14 cellular contexts compared by ENCODE assay signal in genomic region chr3:21705769-21706168, GRCh38. TPM values are rescaled to one million over a fixed set of nuclear protein-coding genes. Genes with fewer than 3 reads are reported as not detected.
A peak's percentile ranks its signal among the peaks of the same experiment; 100 is the strongest.
DNase-seq lines count a peak whose midpoint lies in the region; TF ChIP-seq lines count a peak whose summit lies in the region.
"Had no signal": no experiment of that assay in that cellular context is flagged by ENCODE, and none has a peak within 500 bp of the region (broad histone marks: within the 10 kb centered on the region; RNA-seq: fewer than 3 reads in every experiment).

No MANE protein-coding gene starts in this region.

- no peak overlapping the region for H2AFZ ChIP-seq in mesenchymal stem cell (ENCODE audit: low read depth, low read length)
- H2AFZ ChIP-seq in smooth muscle cell (ENCODE audit: low read depth), result no peak overlapping the region
- no peak overlapping the region for H2AFZ ChIP-seq in OCI-LY7 (ENCODE audit: low read length)
- H2AFZ ChIP-seq: hepatocyte had no signal

- POLR2A ChIA-PET in OCI-LY7 (lab: Charles Lee), result no interaction called here

- H3K36me3 ChIP-seq in mesenchymal stem cell (ENCODE audit: control insufficient read depth in 1 of 2, insufficient read depth in 2 of 2, low read depth in 1 of 2, low read length in 2 of 2) (no peaks in the 10 kb centered on the region), smooth muscle cell (ENCODE audit: low read depth) (no peaks in the 10 kb centered on the region), OCI-LY7 (ENCODE audit: insufficient read depth, low read length) (no peaks in the 10 kb centered on the region), BE2C (no peaks in the 10 kb centered on the region)

- no peak overlapping the region for H2AK5ac ChIP-seq in mesenchymal stem cell (ENCODE audit: low read length, severe bottlenecking)

- H2BK12ac ChIP-seq in mesenchymal stem cell (ENCODE audit: low read length in 2 of 2), result no peak overlapping the region

- TF ChIP-seq CTCF in smooth muscle cell (IDR thresholded peaks at IDR 0.05; ENCODE audit: borderline replicate concordance, insufficient read depth, poor library complexity, severe bottlenecking), result no peak
- no peak for TF ChIP-seq CTCF in OCI-LY7 (conservative IDR thresholded peaks at IDR 0.05; ENCODE audit: low read length)
- no peak for TF ChIP-seq CTCF in BE2C (IDR thresholded peaks at IDR 0.05; ENCODE audit: low read depth, low read length)

- H3K4me2 ChIP-seq in mesenchymal stem cell (ENCODE audit: low read length, poor library complexity, severe bottlenecking) (no peak overlapping the region), smooth muscle cell (no peak overlapping the region), OCI-LY7 (ENCODE audit: low read length) (no peak overlapping the region)
- H3K4me2 ChIP-seq: hepatocyte had no signal

- no peak overlapping the region for H2BK120ac ChIP-seq in mesenchymal stem cell (ENCODE audit: low read depth, low read length)

- CTCF ChIA-PET in OCI-LY7 (lab: Charles Lee; ENCODE audit: unreplicated experiment), result no interaction called here

- H3K18ac ChIP-seq in mesenchymal stem cell (ENCODE audit: low read depth in 1 of 2, low read length in 2 of 2), result no peak overlapping the region

- no peaks in the 10 kb centered on the region for H3F3A ChIP-seq in smooth muscle cell (ENCODE audit: low read depth)

- H3K4me1 ChIP-seq in mesenchymal stem cell (ENCODE audit: control insufficient read depth, insufficient read depth, low read depth, low read length) (peaks cover 3% of the 10 kb centered on the region), smooth muscle cell (ENCODE audit: low read depth) (no peaks in the 10 kb centered on the region), OCI-LY7 (ENCODE audit: insufficient read depth, low read length, poor library complexity, severe bottlenecking) (no peaks in the 10 kb centered on the region), BE2C (no peaks in the 10 kb centered on the region)

- H2BK5ac ChIP-seq in mesenchymal stem cell (ENCODE audit: low read depth, low read length, poor library complexity, severe bottlenecking), result no peak overlapping the region

- no peak overlapping the region for H4K8ac ChIP-seq in mesenchymal stem cell (ENCODE audit: low read length)

- H3K14ac ChIP-seq in mesenchymal stem cell (ENCODE audit: low read length in 2 of 2), result no peak overlapping the region

- no peak overlapping the region for H4K91ac ChIP-seq in mesenchymal stem cell (ENCODE audit: low read length)

- no TSS peak for BruUV-seq in OCI-LY7 (replicated peaks; lab: Mats Ljungman, UMichigan)

- WGBS in mesenchymal stem cell, result 69% methylated on average over 3 of the region's 3 CpGs
- 76% methylated on average over 3 of the region's 3 CpGs for WGBS in smooth muscle cell (ENCODE audit: low lambda C conversion rate)

- H3K9me2 ChIP-seq in OCI-LY7 (ENCODE audit: insufficient read depth, low read length), result no peaks in the 10 kb centered on the region

- H2BK15ac ChIP-seq in mesenchymal stem cell (ENCODE audit: low read depth, poor library complexity, severe bottlenecking), result no peak overlapping the region

- H4K20me1 ChIP-seq in smooth muscle cell (ENCODE audit: low read depth), result no peaks in the 10 kb centered on the region
- H4K20me1 ChIP-seq in OCI-LY7 (ENCODE audit: insufficient read depth, low read length), result no peaks in the 10 kb centered on the region

- peak overlapping the region in 1 of 2 experiments; percentile 14 for H3K4me3 ChIP-seq in mesenchymal stem cell (ENCODE audit: insufficient read depth in 1 of 2, low read depth in 1 of 2, low read length in 2 of 2)
- no peak overlapping the region for H3K4me3 ChIP-seq in smooth muscle cell
- H3K4me3 ChIP-seq in OCI-LY7 (ENCODE audit: low read depth, low read length, poor library complexity, severe bottlenecking), result no peak overlapping the region
- H3K4me3 ChIP-seq in BE2C (ENCODE audit: low read depth, low read length), result no peak overlapping the region
- H3K4me3 ChIP-seq: hepatocyte had no signal

- no peak overlapping the region for H3K23ac ChIP-seq in mesenchymal stem cell (ENCODE audit: low read length in 2 of 2)

- H3K9me3 ChIP-seq in mesenchymal stem cell (ENCODE audit: control insufficient read depth, low read length) (no peaks in the 10 kb centered on the region), smooth muscle cell (replicated peaks; ENCODE audit: low read depth) (no peaks in the 10 kb centered on the region), OCI-LY7 (ENCODE audit: low read length) (no peaks in the 10 kb centered on the region), BE2C (no peaks in the 10 kb centered on the region)

- H3K27ac ChIP-seq in epithelial cell of prostate (peak overlapping the region; percentile 31), mesenchymal stem cell (ENCODE audit: low read length, poor library complexity, severe bottlenecking) (no peak overlapping the region), smooth muscle cell (ENCODE audit: low read depth) (no peak overlapping the region), OCI-LY7 (ENCODE audit: low read depth, low read length, poor library complexity, severe bottlenecking) (no peak overlapping the region)
- H3K27ac ChIP-seq: hepatocyte had no signal

- H3K79me2 ChIP-seq in smooth muscle cell (ENCODE audit: low read depth), result no peaks in the 10 kb centered on the region
- no peaks in the 10 kb centered on the region for H3K79me2 ChIP-seq in OCI-LY7 (ENCODE audit: insufficient read depth, low read depth, low read length)
- H3K79me2 ChIP-seq: hepatocyte had no signal

- peak overlapping the region; percentile 56 for H3K9ac ChIP-seq in mesenchymal stem cell (ENCODE audit: low read length)
- H3K9ac ChIP-seq in smooth muscle cell (ENCODE audit: low read depth), result no peak overlapping the region

- no peaks in the 10 kb centered on the region for H3K27me3 ChIP-seq in mesenchymal stem cell (ENCODE audit: control insufficient read depth in 1 of 2, insufficient read depth in 1 of 2, low read length in 2 of 2)
- H3K27me3 ChIP-seq in smooth muscle cell (ENCODE audit: low read depth), result no peaks in the 10 kb centered on the region
- H3K27me3 ChIP-seq in BE2C, result no peaks in the 10 kb centered on the region
- H3K27me3 ChIP-seq: hepatocyte had no signal

- peak; percentile 89 for DNase-seq in AG20443 (ENCODE audit: low spot score)
- peak; percentile 59 for DNase-seq in epithelial cell of prostate (ENCODE audit: low read depth, low spot score)
- no peak for DNase-seq in mesenchymal stem cell
- DNase-seq in NCI-H1417 treated with DMSO at 0.1 percent for 48 hours (lab: John Stamatoyannopoulos, UW), result no peak
- DNase-seq in smooth muscle cell (lab: John Stamatoyannopoulos, UW; ENCODE audit: unreplicated experiment), result no peak
- DNase-seq in OCI-LY7 (ENCODE audit: low spot score), result no peak
- DNase-seq in BE2C, result no peak
- DNase-seq: activated CD4-positive, alpha-beta T cell treated with anti-CD3 and anti-CD28 coated beads, Interleukin-2, amount 50 U/mL, for 4 hours; amniotic stem cell; NCI-H187; SHP77 treated with DMSO at 0.1 percent for 48 hours had no signal

- H3K4ac ChIP-seq in mesenchymal stem cell (ENCODE audit: low read depth in 1 of 2, low read length in 2 of 2), result no peak overlapping the region

- H3K79me1 ChIP-seq in mesenchymal stem cell (replicated peaks; ENCODE audit: low read length, poor library complexity, severe bottlenecking), result peaks cover 12% of the 10 kb centered on the region

- intact Hi-C loops in OCI-LY7 (cut with micrococcal nuclease; ENCODE audit: unreplicated experiment), result no loop called here

TF ChIP-seq in PFSK-1, 5 proteins besides CTCF, POLR2A, EP300 and RAD21:
- TF ChIP-seq POLR2AphosphoS5 (IDR thresholded peaks at IDR 0.05; ENCODE audit: low read depth, low read length), result no peak
- TF ChIP-seq REST (IDR thresholded peaks at IDR 0.05; ENCODE audit: insufficient read depth in 1 of 2, low read depth in 2 of 2, low read length in 2 of 2), result 0 out of 4 replicates have a peak, but pooled peaks of 1 of the 2 experiments have one; percentile 33
- peak; percentile 33; the same call in 1 of the 2 replicates for TF ChIP-seq SIN3A (IDR thresholded peaks at IDR 0.05; ENCODE audit: borderline replicate concordance, insufficient read depth, low read length)

RNA-seq across cellular contexts. Expression of gene ZNF385D, which starts 45.2 kb away (rescaled TPM):
- polyA plus RNA-seq in PFSK-1 (2012; ENCODE audit: insufficient read length, low read depth), result 29.0 TPM
- polyA plus RNA-seq in mesenchymal stem cell (2013, experiment 1 of 2), result not detected
- polyA plus RNA-seq in mesenchymal stem cell (2013, experiment 2 of 2), result not detected
- total RNA-seq in smooth muscle cell, result 0.09 and 0.13 TPM in 2 replicates
- polyA plus RNA-seq in smooth muscle cell, result 1.2 and 2.4 TPM in 2 replicates
- total RNA-seq in OCI-LY7 (2014; rRNA removed; shearing (Covaris generic)), result 0.13 TPM in 1 of 2 replicates, not detected in the other
- not detected in 2 replicates for total RNA-seq in OCI-LY7 (2022)
- 0.32 TPM for polyA plus RNA-seq in BE2C (2012; ENCODE audit: insufficient read depth, insufficient read length, low read depth)
- polyA plus RNA-seq: CD14-positive monocyte had no signal

Comparison
In these comparisons a context has a peak if more than half of its experiments do, and no peak if none do; other contexts are left out.
1. DNase-seq: peak in AG20443 (single experiment) and epithelial cell of prostate (single experiment); none in mesenchymal stem cell (single experiment), NCI-H1417 treated with DMSO at 0.1 percent for 48 hours (single experiment), smooth muscle cell (single experiment), OCI-LY7 (single experiment) and BE2C (single experiment).